In the genomic region with DNA sequence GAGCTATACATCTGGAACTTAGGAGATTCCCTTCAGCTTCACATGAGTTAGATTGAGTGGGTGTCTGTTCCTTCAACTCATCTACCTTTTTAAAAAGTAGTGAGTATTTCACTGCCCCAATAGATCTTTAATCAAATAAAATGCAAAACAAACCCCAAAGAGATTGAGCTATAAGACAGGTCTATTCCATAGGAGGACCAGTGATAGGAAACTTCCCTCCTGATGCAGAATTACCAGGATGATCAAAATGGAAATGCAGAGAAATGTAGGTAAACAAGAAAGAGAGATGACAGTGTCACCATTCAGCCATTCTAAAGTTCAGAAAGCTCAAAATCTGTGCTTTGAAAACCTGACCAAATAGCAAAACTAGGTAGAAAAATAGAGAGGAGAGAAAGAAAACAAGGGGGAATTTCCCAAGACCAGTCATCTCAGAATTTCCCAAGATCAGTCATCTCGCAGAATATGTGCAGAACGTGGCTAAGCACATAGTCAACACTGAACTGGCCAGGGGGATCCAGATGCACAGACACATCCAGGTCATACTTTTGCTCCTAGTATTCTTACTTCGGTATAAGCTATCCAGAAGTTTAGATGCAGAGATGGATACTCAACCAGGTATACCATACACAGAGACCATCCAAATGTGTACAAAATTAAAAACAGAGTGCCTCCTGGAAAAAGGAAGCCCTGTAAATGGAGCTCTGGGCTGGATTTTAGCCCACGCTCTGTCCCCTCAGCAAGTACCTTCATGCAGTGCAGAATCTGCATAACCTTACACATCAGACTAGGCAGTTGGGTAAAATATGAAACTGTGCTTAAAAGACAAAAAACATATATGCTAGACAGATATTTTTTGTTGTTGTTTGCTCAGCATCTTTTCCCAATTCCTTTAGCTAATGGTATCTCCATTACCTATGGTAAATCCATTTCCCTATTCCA, we compare ENCODE assay signal across 9 cellular contexts. TPM values are rescaled to one million over a fixed set of nuclear protein-coding genes. Genes with fewer than 3 reads are reported as not detected.
A peak's percentile ranks its signal among the peaks of the same experiment; 100 is the strongest.
DNase-seq lines count a peak whose midpoint lies in the region; ATAC-seq and TF ChIP-seq lines count a peak whose summit lies in the region.
"Had no signal": no experiment of that assay in that cellular context is flagged by ENCODE, and none has a peak within 500 bp of the region (broad histone marks: within the 10 kb centered on the region; RNA-seq: fewer than 3 reads in every experiment).

No MANE protein-coding gene starts in this region.

- WGBS in heart right ventricle, 2 donors: 81 to 83% methylated on average over 4 of the region's 4 CpGs

- H3K4me3 ChIP-seq in heart right ventricle: no peak overlapping the region

- no peak overlapping the region for H3K4me3 Mint-ChIP-seq in chondrocyte (ENCODE audit: unreplicated experiment)

- H3K27ac ChIP-seq in heart right ventricle: no peak overlapping the region

- H3K9me3 Mint-ChIP-seq in chondrocyte (ENCODE audit: low read depth): no peaks in the 10 kb centered on the region

- H3K27me3 Mint-ChIP-seq in chondrocyte (ENCODE audit: low read depth): no peaks in the 10 kb centered on the region

- H3K36me3 Mint-ChIP-seq in chondrocyte (ENCODE audit: low read depth): no peaks in the 10 kb centered on the region

- no peaks in the 10 kb centered on the region for H3K36me3 ChIP-seq in heart right ventricle

- no peaks in the 10 kb centered on the region for H3K9me3 ChIP-seq in heart right ventricle

- H3K27ac Mint-ChIP-seq in chondrocyte (ENCODE audit: unreplicated experiment): peak overlapping the region; percentile 42

- H3K27me3 ChIP-seq in heart right ventricle: no peaks in the 10 kb centered on the region

- DNase-seq in stimulated activated naive CD4-positive, alpha-beta T cell treated with Interleukin-2 at 50 U/mL for 16 hours (lab: John Stamatoyannopoulos, UW): peak; percentile 22
- DNase-seq in stimulated activated naive CD4-positive, alpha-beta T cell (lab: John Stamatoyannopoulos, UW): no peak
- DNase-seq in chondrocyte (ENCODE audit: low spot score) (no peak), left colon (no peak), NCI-H2227 (lab: John Stamatoyannopoulos, UW; ENCODE audit: unreplicated experiment) (no peak), NOMO-1 treated with DMSO at 0.1 percent for 48 hours (lab: John Stamatoyannopoulos, UW; ENCODE audit: unreplicated experiment) (no peak), heart right ventricle (no peak)
- DNase-seq: DND-41 had no signal

- peak; percentile 81 for ATAC-seq in HG03159 (IDR thresholded peaks at IDR 0.05; ENCODE audit: unreplicated experiment)
- ATAC-seq in left colon: no peak
- ATAC-seq in heart right ventricle: no peak

- intact Hi-C loops in left colon (cut with DNase I, micrococcal nuclease) (no loop called here), heart right ventricle (cut with DNase I) (no loop called here)

- no peaks in the 10 kb centered on the region for H3K4me1 ChIP-seq in heart right ventricle

- TF ChIP-seq CTCF in chondrocyte (IDR thresholded peaks at IDR 0.05) (no peak), heart right ventricle (IDR thresholded peaks at IDR 0.05) (no peak)

- H3K4me1 Mint-ChIP-seq in chondrocyte (ENCODE audit: low read depth): peaks cover 22% of the 10 kb centered on the region

RNA-seq across cellular contexts. Expression of gene SLC41A2, which starts 27.4 kb away (rescaled TPM):
- total RNA-seq in chondrocyte: 46.0 to 54.6 TPM (median 46.8 TPM) in 3 replicates
- 10 to 100 TPM; 91.5 to 99.9 TPM for total RNA-seq in left colon
- 1 to 10 TPM; 2.0 to 9.2 (median 3.2) TPM for total RNA-seq in heart right ventricle
- polyA plus RNA-seq in heart right ventricle: under 1 TPM; 0.37 to 0.54 TPM

RNA-seq across cellular contexts. Expression of gene NOPCHAP1, which starts 55.5 kb away (rescaled TPM):
- total RNA-seq in chondrocyte (11.1 to 11.8 TPM (median 11.5 TPM) in 3 replicates), left colon (10 to 100 TPM; 14.8 to 15.0 TPM), heart right ventricle (10 to 100 TPM in 7 of 10 donors, 1 to 10 TPM in 3; 7.7 to 14.5 (median 12.1) TPM)
- 1 to 10 TPM; 4.5 to 8.1 TPM for polyA plus RNA-seq in heart right ventricle
